Comparison of ENCODE assay signal across 9 cellular contexts in the genomic region with DNA sequence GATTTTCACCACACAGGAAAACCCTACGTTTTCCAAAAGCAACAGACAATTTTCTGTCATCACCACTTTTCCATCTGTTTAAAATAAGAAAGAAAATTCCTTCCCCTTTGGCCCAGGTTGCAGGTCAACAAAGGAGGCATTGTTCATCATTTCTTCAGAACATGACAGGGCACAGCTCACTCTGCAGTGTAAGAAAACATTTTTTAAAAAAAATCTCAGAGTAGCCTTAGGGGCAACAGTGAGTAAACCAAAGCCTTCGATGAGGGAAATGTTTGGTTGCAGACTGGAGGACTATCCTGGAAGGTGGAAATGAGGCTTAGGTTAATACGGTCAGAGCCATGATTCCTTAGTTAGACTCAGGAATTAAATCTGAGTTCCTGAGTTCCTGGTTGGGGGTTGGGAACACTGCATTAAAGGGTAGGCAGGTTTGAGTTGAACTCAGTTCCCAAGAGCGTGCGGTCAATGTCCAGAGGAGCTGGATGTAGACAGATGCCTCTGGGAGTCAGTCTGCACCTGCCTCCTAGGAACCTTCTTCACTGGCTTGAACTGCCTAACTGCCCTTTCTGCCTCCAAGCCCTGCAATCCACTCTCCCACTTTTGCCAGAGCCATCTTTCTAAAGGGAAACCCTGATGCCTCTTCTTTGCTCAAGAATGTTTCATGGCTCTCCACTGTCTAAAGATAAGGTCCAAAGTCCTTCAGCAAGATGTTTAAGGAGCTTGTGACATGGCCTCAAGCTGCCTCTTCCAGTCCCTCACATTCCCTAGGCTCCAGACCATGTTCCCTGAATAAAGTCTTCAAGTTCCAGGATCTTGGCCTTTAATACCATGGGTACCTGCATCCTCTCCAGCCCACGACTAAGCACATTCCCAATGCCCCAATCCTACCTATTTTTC. TPM values are rescaled to one million over a fixed set of nuclear protein-coding genes. Genes with fewer than 3 reads are reported as not detected.
DNase-seq lines count a peak whose midpoint lies in the region; ATAC-seq, FAIRE-seq and TF ChIP-seq lines count a peak whose summit lies in the region.
"Had no signal": no experiment of that assay in that cellular context is flagged by ENCODE, and none has a peak within 500 bp of the region (broad histone marks: within the 10 kb centered on the region; RNA-seq: fewer than 3 reads in every experiment).

No MANE protein-coding gene starts in this region.

- peaks cover 2% of the 10 kb centered on the region for H3K36me3 Mint-ChIP-seq in activated T-helper 1 cell treated with anti-CD3 and anti-CD28 coated beads, Interleukin-12 subunit alpha, Interleukin-12 subunit beta, Interleukin-2, Interleukin-4 antibody, amounts not matched to agents 30 ng/mL and 10 ng/mL and 1 ng/mL, durations not matched to agents 14 hours and 24 hours and 36 hours (ENCODE audit: low read depth)

- dilution Hi-C loops in keratinocyte (cut with MboI; ENCODE audit: extremely low pct_ligation_motif_present, low sequenced_read_pairs), result no loop called here

- no peak overlapping the region for H3K4me3 ChIP-seq in heart right ventricle
- no peak overlapping the region for H3K4me3 ChIP-seq in keratinocyte (ENCODE audit: control insufficient read depth in 2 of 3, extremely low read depth in 1 of 3, insufficient read depth in 2 of 3, low read depth in 1 of 3, low read length in 3 of 3)

- peak overlapping the region; percentile 47 for H3K4me2 ChIP-seq in keratinocyte (ENCODE audit: control insufficient read depth, extremely low read depth, insufficient read depth, low read depth, low read length)

- no peak overlapping the region for H2AFZ ChIP-seq in keratinocyte (ENCODE audit: control insufficient read depth, low read length)

- no peak overlapping the region for H3K4me3 Mint-ChIP-seq in activated T-helper 1 cell treated with anti-CD3 and anti-CD28 coated beads, Interleukin-12 subunit alpha, Interleukin-12 subunit beta, Interleukin-2, Interleukin-4 antibody, amounts not matched to agents 30 ng/mL and 10 ng/mL and 1 ng/mL, durations not matched to agents 14 hours and 24 hours and 36 hours

- H3K79me2 ChIP-seq in keratinocyte (ENCODE audit: control insufficient read depth, insufficient read depth, low read length), result peaks cover 14% of the 10 kb centered on the region

- ATAC-seq in heart right ventricle, result no peak
- ATAC-seq in Right ventricle myocardium superior (ENCODE audit: poor library complexity), result no peak
- no peak for ATAC-seq in HG03354 (IDR thresholded peaks at IDR 0.05; ENCODE audit: poor library complexity, severe bottlenecking, unreplicated experiment)
- no peak for ATAC-seq in HG02763 (IDR thresholded peaks at IDR 0.05; ENCODE audit: unreplicated experiment)
- ATAC-seq: left ventricle myocardium superior had no signal

- intact Hi-C loops in heart right ventricle (cut with DNase I), result loop anchor here in 8 of 10 donors (1.0 to 10.0 kb wide), 10 partner anchors 35 to 352 kb away; no protein-coding TSS in a partner anchor
- intact Hi-C loops in Right ventricle myocardium superior (cut with DNase I), result loop anchor here (5.0 kb wide), 2 partner anchors 60 to 130 kb away; no protein-coding TSS in a partner anchor
- intact Hi-C loops in activated T-helper 1 cell treated with anti-CD3 and anti-CD28 coated beads, Interleukin-12 subunit alpha, Interleukin-12 subunit beta, Interleukin-2, Interleukin-4 antibody, amounts not matched to agents 30 ng/mL and 10 ng/mL and 1 ng/mL, durations not matched to agents 14 hours and 24 hours and 36 hours (cut with micrococcal nuclease), result loop anchor here (1.0 to 10.0 kb wide), 5 partner anchors 10 to 1412 kb away; a partner anchor contains a TSS

- peak overlapping the region in 6 of 10 donors; percentile 60 to 96 (median 76) for H3K27ac ChIP-seq in heart right ventricle
- peak overlapping the region; percentile 53 for H3K27ac ChIP-seq in keratinocyte (ENCODE audit: control insufficient read depth, insufficient read depth, low read length)

- peak overlapping the region; percentile 66 for H3K27ac Mint-ChIP-seq in activated T-helper 1 cell treated with anti-CD3 and anti-CD28 coated beads, Interleukin-12 subunit alpha, Interleukin-12 subunit beta, Interleukin-2, Interleukin-4 antibody, amounts not matched to agents 30 ng/mL and 10 ng/mL and 1 ng/mL, durations not matched to agents 14 hours and 24 hours and 36 hours

- DNase-seq in heart right ventricle (no peak), Right ventricle myocardium superior (no peak), keratinocyte (ENCODE audit: low read depth, low spot score) (no peak), NCI-H1048 (lab: John Stamatoyannopoulos, UW) (no peak), dedifferentiated amniotic fluid mesenchymal stem cell (ENCODE audit: extremely low spot score) (no peak)
- no peak for DNase-seq in activated T-helper 1 cell treated with anti-CD3 and anti-CD28 coated beads, Interleukin-12 subunit alpha, Interleukin-12 subunit beta, Interleukin-2, Interleukin-4 antibody, amounts not matched to agents 30 ng/mL and 10 ng/mL and 1 ng/mL, durations not matched to agents 14 hours and 24 hours and 36 hours (ENCODE audit: low spot score)
- DNase-seq: left ventricle myocardium superior had no signal

- H3K9me1 ChIP-seq in keratinocyte (ENCODE audit: control insufficient read depth, extremely low read depth, insufficient read depth, low read length), result no peaks in the 10 kb centered on the region

- peak overlapping the region; percentile 23 for H3K9ac ChIP-seq in keratinocyte (ENCODE audit: control insufficient read depth, extremely low read depth, insufficient read depth, low read length)

- H3K36me3 ChIP-seq in heart right ventricle (no peaks in the 10 kb centered on the region), keratinocyte (ENCODE audit: control insufficient read depth in 2 of 2, extremely low read depth in 1 of 2, insufficient read depth in 2 of 2, low read length in 2 of 2) (no peaks in the 10 kb centered on the region)

- H3K27me3 ChIP-seq in heart right ventricle, result peaks cover 0 to 84% (median 4%) of the 10 kb centered on the region in 7 donors
- no peaks in the 10 kb centered on the region for H3K27me3 ChIP-seq in keratinocyte (ENCODE audit: control insufficient read depth, extremely low read depth, insufficient read depth, low read length)

- TF ChIP-seq CTCF in heart right ventricle (IDR thresholded peaks at IDR 0.05), result no peak
- no peak for TF ChIP-seq CTCF in keratinocyte (optimal IDR thresholded peaks at IDR 0.05 in 1 of 3, IDR thresholded peaks at IDR 0.05 in 1 of 3, conservative IDR thresholded peaks at IDR 0.05 in 1 of 3; ENCODE audit: extremely low read depth in 1 of 3, insufficient read depth in 2 of 3, low read length in 3 of 3)

- no peaks in the 10 kb centered on the region for H4K20me1 ChIP-seq in keratinocyte (ENCODE audit: control insufficient read depth, extremely low read depth, insufficient read depth, low read length)

- H3K9me3 ChIP-seq in heart right ventricle (no peaks in the 10 kb centered on the region), keratinocyte (ENCODE audit: control insufficient read depth, low read depth, low read length) (no peaks in the 10 kb centered on the region)

- peaks cover 0 to 60% (median 45%) of the 10 kb centered on the region in 9 donors for H3K4me1 ChIP-seq in heart right ventricle
- H3K4me1 ChIP-seq in keratinocyte (ENCODE audit: control insufficient read depth, extremely low read depth, insufficient read depth, low read length), result peaks cover 34% of the 10 kb centered on the region

- H3K9me3 Mint-ChIP-seq in activated T-helper 1 cell treated with anti-CD3 and anti-CD28 coated beads, Interleukin-12 subunit alpha, Interleukin-12 subunit beta, Interleukin-2, Interleukin-4 antibody, amounts not matched to agents 30 ng/mL and 10 ng/mL and 1 ng/mL, durations not matched to agents 14 hours and 24 hours and 36 hours, result no peaks in the 10 kb centered on the region

- peak; percentile 83 for FAIRE-seq in keratinocyte (lab: Jason Lieb, UNC)

- 77 to 78% methylated on average over 6 of the region's 6 CpGs for WGBS in heart right ventricle, 2 donors

- H3K4me1 Mint-ChIP-seq in activated T-helper 1 cell treated with anti-CD3 and anti-CD28 coated beads, Interleukin-12 subunit alpha, Interleukin-12 subunit beta, Interleukin-2, Interleukin-4 antibody, amounts not matched to agents 30 ng/mL and 10 ng/mL and 1 ng/mL, durations not matched to agents 14 hours and 24 hours and 36 hours (ENCODE audit: low read depth), result peaks cover 66% of the 10 kb centered on the region

- H3K27me3 Mint-ChIP-seq in activated T-helper 1 cell treated with anti-CD3 and anti-CD28 coated beads, Interleukin-12 subunit alpha, Interleukin-12 subunit beta, Interleukin-2, Interleukin-4 antibody, amounts not matched to agents 30 ng/mL and 10 ng/mL and 1 ng/mL, durations not matched to agents 14 hours and 24 hours and 36 hours (ENCODE audit: insufficient read depth), result peaks cover 56% of the 10 kb centered on the region

RNA-seq across cellular contexts. Expression of a gene that starts 3.2 kb away (rescaled TPM):
- total RNA-seq in heart right ventricle, result 10 to 100 TPM in 9 of 10 donors, 1 to 10 TPM in 1; 6.8 to 43.2 (median 22.0) TPM
- 10 to 100 TPM; 11.2 to 22.8 TPM for polyA plus RNA-seq in heart right ventricle
- total RNA-seq in Right ventricle myocardium superior, result 11.1 TPM
- total RNA-seq in activated T-helper 1 cell treated with anti-CD3 and anti-CD28 coated beads, Interleukin-12 subunit alpha, Interleukin-12 subunit beta, Interleukin-2, Interleukin-4 antibody, amounts not matched to agents 30 ng/mL and 10 ng/mL and 1 ng/mL, durations not matched to agents 14 hours and 24 hours and 36 hours, result 2.5 and 2.6 TPM in 2 replicates
- 17.6 to 138 TPM (median 88.4 TPM) in 3 replicates for polyA plus RNA-seq in keratinocyte
- polyA plus RNA-seq in keratinocyte (2011; ENCODE audit: low read depth), result 243 TPM
- polyA plus RNA-seq in keratinocyte (2011; cell fraction: cytosol; rRNA removed), result 32.9 and 46.3 TPM in 2 replicates
- polyA plus RNA-seq in keratinocyte (2011; cell fraction: nucleus; rRNA removed), result 312 and 346 TPM in 2 replicates
- polyA plus RNA-seq in keratinocyte (2012; ENCODE audit: low replicate concordance), result 19.2 and 184 TPM in 2 replicates
- 8.5 to 32.9 TPM (median 26.9 TPM) in 3 replicates for polyA minus RNA-seq in keratinocyte
- polyA minus RNA-seq in keratinocyte (2011; cell fraction: cytosol; rRNA and poly(A)+ RNA removed), result 75.4 TPM
- polyA minus RNA-seq in keratinocyte (2011; cell fraction: nucleus; rRNA and poly(A)+ RNA removed), result 167 and 184 TPM in 2 replicates
